ENCODE assay signal across 26 cellular contexts in genomic region chr7:4828720-4829383, GRCh38. TPM values are rescaled to one million over a fixed set of nuclear protein-coding genes. Genes with fewer than 3 reads are reported as not detected.
"Had no signal": no experiment of that assay in that cellular context is flagged by ENCODE, and none has a peak within 500 bp of the region (broad histone marks: within the 10 kb centered on the region; RNA-seq: fewer than 3 reads in every experiment).

No MANE protein-coding gene starts in this region.

- H3K36me3 ChIP-seq: ovary, prostate gland, uterus had no signal

- H3K9me3 Mint-ChIP-seq: activated CD4-positive, alpha-beta memory T cell treated with anti-CD3 and anti-CD28 coated beads for 36 hours; activated CD4-positive, alpha-beta T cell treated with anti-CD3 and anti-CD28 coated beads, Interleukin-2, amount 10 ng/mL, durations not matched to agents 24 days and 14 days; activated naive CD4-positive, alpha-beta T cell treated with anti-CD3 and anti-CD28 coated beads, Interleukin-2, amount 50 U/mL, for 24 hours; activated naive CD8-positive, alpha-beta T cell treated with anti-CD3 and anti-CD28 coated beads, Interleukin-2, amount 50 U/mL, for 24 hours; activated T-helper 2 cell treated with anti-CD3 and anti-CD28 coated beads, Interferon-gamma antibody, Interleukin-2, Interleukin-4, amounts not matched to agents 10 μg/mL and 5 μg/mL and 100 μg/mL, durations not matched to agents 14 hours and 24 hours and 36 hours; immature natural killer cell; natural killer cell treated with Interleukin-12 subunit alpha and Interleukin-12 subunit beta and Interleukin-15 and Interleukin-18, amount 100 ng/mL, for 72 hours had no signal

- H3K27me3 ChIP-seq: ovary, tibial nerve, uterus had no signal

- H3K4me1 ChIP-seq: prostate gland, uterus had no signal

- DNase-seq: activated CD4-positive, alpha-beta memory T cell treated with anti-CD3 and anti-CD28 coated beads for 36 hours; activated CD4-positive, alpha-beta T cell treated with anti-CD3 and anti-CD28 coated beads, Interleukin-2, amount 10 ng/mL, durations not matched to agents 24 days and 14 days; activated CD4-positive, CD25-positive, alpha-beta regulatory T cell treated with anti-CD3 and anti-CD28 coated beads, Interleukin-2, amount 50 U/mL, for 72 hours; activated naive CD8-positive, alpha-beta T cell treated with anti-CD3 and anti-CD28 coated beads, Interleukin-2, amount 50 U/mL, for 24 hours; activated T-cell treated with anti-CD3 and anti-CD28 coated beads, Interleukin-2, amount 50 U/mL, for 48 hours; effector CD8-positive, alpha-beta T cell; hypothalamus; immature natural killer cell; mucosa of descending colon; ovary; retina; stimulated activated CD4-positive, alpha-beta T cell treated with anti-CD3 and anti-CD28 coated beads, Interleukin-15, amount 100 ng/mL, for 24 hours; stimulated activated CD4-positive, alpha-beta T cell treated with anti-CD3 and anti-CD28 coated beads, Interleukin-2, amount 100 ng/mL, for 24 hours; stimulated activated naive CD4-positive, alpha-beta T cell; T-helper 17 cell; T1000; uterus had no signal

- H3K4me3 Mint-ChIP-seq: activated CD4-positive, alpha-beta memory T cell treated with anti-CD3 and anti-CD28 coated beads for 36 hours; activated CD4-positive, alpha-beta T cell treated with anti-CD3 and anti-CD28 coated beads, Interleukin-2, amount 10 ng/mL, durations not matched to agents 24 days and 14 days; activated naive CD4-positive, alpha-beta T cell treated with anti-CD3 and anti-CD28 coated beads, Interleukin-2, amount 50 U/mL, for 24 hours; activated naive CD8-positive, alpha-beta T cell treated with anti-CD3 and anti-CD28 coated beads, Interleukin-2, amount 50 U/mL, for 24 hours; immature natural killer cell; natural killer cell treated with Interleukin-12 subunit alpha and Interleukin-12 subunit beta and Interleukin-15 and Interleukin-18, amount 100 ng/mL, for 72 hours; T-helper 17 cell had no signal

- H3K27ac Mint-ChIP-seq: activated CD4-positive, alpha-beta memory T cell treated with anti-CD3 and anti-CD28 coated beads for 36 hours; activated CD4-positive, alpha-beta T cell treated with anti-CD3 and anti-CD28 coated beads, Interleukin-2, amount 10 ng/mL, durations not matched to agents 24 days and 14 days; activated naive CD4-positive, alpha-beta T cell treated with anti-CD3 and anti-CD28 coated beads, Interleukin-2, amount 50 U/mL, for 24 hours; activated naive CD8-positive, alpha-beta T cell treated with anti-CD3 and anti-CD28 coated beads, Interleukin-2, amount 50 U/mL, for 24 hours; activated T-helper 2 cell treated with anti-CD3 and anti-CD28 coated beads, Interferon-gamma antibody, Interleukin-2, Interleukin-4, amounts not matched to agents 10 μg/mL and 5 μg/mL and 100 μg/mL, durations not matched to agents 14 hours and 24 hours and 36 hours; immature natural killer cell; natural killer cell treated with Interleukin-12 subunit alpha and Interleukin-12 subunit beta and Interleukin-15 and Interleukin-18, amount 100 ng/mL, for 72 hours; T-helper 17 cell had no signal

- H3K27ac ChIP-seq: ovary, prostate gland, tibial nerve, uterus had no signal

- H3K4me3 ChIP-seq: mucosa of descending colon, ovary, prostate gland, tibial nerve, uterus had no signal

- H3K9me3 ChIP-seq: mucosa of descending colon, ovary, prostate gland, tibial nerve, uterus had no signal

- H3K27me3 Mint-ChIP-seq: activated CD4-positive, alpha-beta T cell treated with anti-CD3 and anti-CD28 coated beads, Interleukin-2, amount 10 ng/mL, durations not matched to agents 24 days and 14 days; activated naive CD4-positive, alpha-beta T cell treated with anti-CD3 and anti-CD28 coated beads, Interleukin-2, amount 50 U/mL, for 24 hours had no signal

- H3K36me3 Mint-ChIP-seq: activated CD4-positive, alpha-beta memory T cell treated with anti-CD3 and anti-CD28 coated beads for 36 hours; activated naive CD4-positive, alpha-beta T cell treated with anti-CD3 and anti-CD28 coated beads, Interleukin-2, amount 50 U/mL, for 24 hours; immature natural killer cell; natural killer cell treated with Interleukin-12 subunit alpha and Interleukin-12 subunit beta and Interleukin-15 and Interleukin-18, amount 100 ng/mL, for 72 hours had no signal

- ATAC-seq: activated naive CD8-positive, alpha-beta T cell treated with anti-CD3 and anti-CD28 coated beads, Interleukin-2, amount 50 U/mL, for 24 hours; left lobe of liver; mucosa of descending colon; T-helper 17 cell had no signal

RNA-seq across cellular contexts. Expression of gene PAPOLB, which starts 33.0 kb away (rescaled TPM):
- total RNA-seq: activated CD4-positive, alpha-beta memory T cell treated with anti-CD3 and anti-CD28 coated beads for 36 hours; activated CD4-positive, alpha-beta T cell treated with anti-CD3 and anti-CD28 coated beads, Interleukin-2, amount 10 ng/mL, durations not matched to agents 24 days and 14 days; activated T-helper 2 cell treated with anti-CD3 and anti-CD28 coated beads, Interferon-gamma antibody, Interleukin-2, Interleukin-4, amounts not matched to agents 10 μg/mL and 5 μg/mL and 100 μg/mL, durations not matched to agents 14 hours and 24 hours and 36 hours; bronchial epithelial cell; epithelial cell of proximal tubule; left lobe of liver; myocyte; T-helper 17 cell had no signal
- polyA plus RNA-seq: ovary had no signal

RNA-seq across cellular contexts. Expression of gene RADIL, which starts 54.7 kb away (rescaled TPM):
- polyA plus RNA-seq: immature natural killer cell had no signal
